ENCODE assay signal across 22 cellular contexts in genomic region chr1:147236959-147237791, GRCh38. TPM values are rescaled to one million over a fixed set of nuclear protein-coding genes. Genes with fewer than 3 reads are reported as not detected.
DNase-seq lines count a peak whose midpoint lies in the region; ATAC-seq, FAIRE-seq and TF ChIP-seq lines count a peak whose summit lies in the region.
"Had no signal": no experiment of that assay in that cellular context is flagged by ENCODE, and none has a peak within 500 bp of the region (broad histone marks: within the 10 kb centered on the region; RNA-seq: fewer than 3 reads in every experiment).

No MANE protein-coding gene starts in this region.

- H2BK15ac ChIP-seq in H1 (ENCODE audit: low read length) = peak overlapping the region; percentile 8; the same call in 1 of the 2 replicates

- H3K36me3 ChIP-seq in H1 (ENCODE audit: control insufficient read depth in 2 of 4, insufficient read depth in 4 of 4, low read length in 3 of 4) (no peaks in the 10 kb centered on the region), mucosa of stomach (ENCODE audit: control insufficient read depth, insufficient read depth, low read length) (no peaks in the 10 kb centered on the region)
- H3K36me3 ChIP-seq: heart left ventricle, thyroid gland had no signal

- H3K4me2 ChIP-seq in A549 = peak overlapping the region; percentile 67
- no peak overlapping the region for H3K4me2 ChIP-seq in H1 (ENCODE audit: insufficient read depth in 1 of 2, low read depth in 2 of 2, low read length in 2 of 2)
- H3K4me2 ChIP-seq: SK-N-SH had no signal

- H3K4ac ChIP-seq in H1 (replicated peaks; ENCODE audit: insufficient read length, low read depth, low read length) = peak overlapping the region; percentile 83

- H2BK12ac ChIP-seq in H1 (ENCODE audit: low read depth, low read length) = 0 out of 2 replicates have a peak overlapping the region, but pooled peaks have one; percentile 9

- H3K27me3 ChIP-seq in H1 (replicated peaks in 1 of 4; ENCODE audit: control insufficient read depth in 3 of 4, extremely low read depth in 1 of 4, insufficient read depth in 3 of 4, low read length in 3 of 4) (no peaks in the 10 kb centered on the region), mucosa of stomach (ENCODE audit: control insufficient read depth, insufficient read depth, low read length) (no peaks in the 10 kb centered on the region)
- H3K27me3 ChIP-seq: heart left ventricle, thyroid gland had no signal

- no peak for FAIRE-seq in A549 (lab: Jason Lieb, UNC)
- FAIRE-seq in H1 (lab: Jason Lieb, UNC) = no peak

- H2AK5ac ChIP-seq in H1 (ENCODE audit: low read depth, low read length) = no peak overlapping the region

- no peak overlapping the region for H4K8ac ChIP-seq in H1 (ENCODE audit: extremely low read depth, insufficient read depth, low read length)

- no peak for TF ChIP-seq CTCF in A549 (IDR thresholded peaks at IDR 0.05)
- no peak for TF ChIP-seq CTCF in H1 (IDR thresholded peaks at IDR 0.05; ENCODE audit: control extremely low read depth in 1 of 3, insufficient read depth in 1 of 3, low read depth in 1 of 3, low read length in 3 of 3)

- H3K23me2 ChIP-seq in H1 (ENCODE audit: low read depth, low read length) = no peaks in the 10 kb centered on the region; the same call in 1 of the 2 replicates

- peak overlapping the region; percentile 58 to 67 for H3K27ac ChIP-seq in A549
- H3K27ac ChIP-seq in H1 (ENCODE audit: low read depth, low read length) = no peak overlapping the region
- H3K27ac ChIP-seq: heart left ventricle, thyroid gland had no signal

- H3K18ac ChIP-seq in H1 (ENCODE audit: extremely low read depth, low read length) = no peak overlapping the region

- H3K56ac ChIP-seq in H1 (replicated peaks; ENCODE audit: insufficient read length, low read depth, low read length) = no peak overlapping the region

- H4K91ac ChIP-seq in H1 (replicated peaks; ENCODE audit: insufficient read length, low read length) = no peak overlapping the region

- POLR2A ChIA-PET in A549 (lab: Yijun Ruan, JAX) = interaction anchor here (1.0 kb wide), 1 partner anchor 153 kb away, joined by 4 read pairs; no protein-coding TSS in a partner anchor
- POLR2A ChIA-PET in H1 (lab: Charles Lee; ENCODE audit: partially characterized antibody) = interaction anchor here (1.3 to 3.4 kb wide), 2 partner anchors 20 to 152 kb away, joined by 3 to 19 read pairs; no protein-coding TSS in a partner anchor

- TF ChIP-seq POLR2A in A549 (IDR thresholded peaks at IDR 0.05; ENCODE audit: low read length) (no peak), H1 (IDR thresholded peaks at IDR 0.05; ENCODE audit: control extremely low read depth in 1 of 2, low read depth in 2 of 2, low read length in 2 of 2) (no peak)

- CTCF ChIA-PET in A549 (lab: Yijun Ruan, JAX) (interaction anchor here (0.6 to 2.6 kb wide), 4 partner anchors 12 to 70 kb away, joined by 3 to 12 read pairs (median 6); partner anchors contain the start of genes FMO5 and PRKAB2), H1 (lab: Charles Lee; ENCODE audit: partially characterized antibody) (interaction anchor here (0.8 to 1.0 kb wide), 3 partner anchors 14 to 49 kb away, joined by 3 read pairs; no protein-coding TSS in a partner anchor)

- peaks cover 41% of the 10 kb centered on the region for H3K4me1 ChIP-seq in A549
- peaks cover 0 to 10% (median 2%) of the 10 kb centered on the region in 4 experiments; a peak in 2 of 7 replicates for H3K4me1 ChIP-seq in H1 (replicated peaks in 1 of 4; ENCODE audit: control insufficient read depth in 3 of 4, insufficient read depth in 4 of 4, low read length in 3 of 4)
- peaks cover 62% of the 10 kb centered on the region for H3K4me1 ChIP-seq in mucosa of stomach (ENCODE audit: control insufficient read depth, insufficient read depth, low read length)

- H3K4me3 ChIP-seq in A549 = no peak overlapping the region
- no peak overlapping the region for H3K4me3 ChIP-seq in H1 (ENCODE audit: extremely low read depth in 1 of 4, insufficient read depth in 2 of 4, low read depth in 3 of 4, low read length in 4 of 4)
- H3K4me3 ChIP-seq in mucosa of stomach (ENCODE audit: low read length) = peak overlapping the region; percentile 7
- H3K4me3 ChIP-seq: heart left ventricle, thyroid gland had no signal

- H4K5ac ChIP-seq in H1 (ENCODE audit: insufficient read length, low read depth, low read length) = no peak overlapping the region

- 23% methylated on average over 3 of the region's 3 CpGs for WGBS in A549 (ENCODE audit: missing lambda C conversion rate)
- 86% methylated on average over 3 of the region's 3 CpGs; no CpG with 5 or more reads in 1 of the 2 experiments for WGBS in H1 (ENCODE audit: extremely low coverage in 1 of 2, insufficient coverage in 1 of 2, insufficient read length in 1 of 2, insufficient replicate concordance in 2 of 2, low coverage in 1 of 2, low lambda C conversion rate in 2 of 2, missing lambda C conversion rate in 1 of 2), 2 experiments

- no peak overlapping the region for H2BK120ac ChIP-seq in H1 (replicated peaks; ENCODE audit: low read depth, low read length)

- no peak for DNase-seq in A549 (ENCODE audit: low read depth in 1 of 2, low spot score in 1 of 2)
- DNase-seq in NCI-H510A (lab: John Stamatoyannopoulos, UW) = peak; percentile 19
- no peak for DNase-seq in H1 (ENCODE audit: low read depth in 1 of 2, low spot score in 2 of 2)
- DNase-seq in stimulated activated CD4-positive, alpha-beta T cell treated with anti-CD3 and anti-CD28 coated beads, Interleukin-4, amount 100 ng/mL, for 1 hour = no peak
- no peak for DNase-seq in NCI-H2227 treated with DMSO at 0.1 percent for 48 hours (lab: John Stamatoyannopoulos, UW)
- DNase-seq: activated T-cell treated with anti-CD3 and anti-CD28 coated beads for 4 hours; amygdala; C1 segment of cervical spinal cord; DMS79; effector CD8-positive, alpha-beta T cell; GOT3; heart left ventricle; mesendoderm; NCI-H2081; NCI-H526 treated with DMSO at 0.1 percent for 48 hours; OCI-M1; SK-N-SH; thyroid gland had no signal

- H2BK5ac ChIP-seq in H1 (ENCODE audit: low read depth, low read length) = no peak overlapping the region

- TF ChIP-seq RAD21 in A549 (conservative IDR thresholded peaks at IDR 0.05 in 1 of 2, IDR thresholded peaks at IDR 0.05 in 1 of 2) (no peak), H1 (IDR thresholded peaks at IDR 0.05 in 1 of 2, conservative IDR thresholded peaks at IDR 0.05 in 1 of 2; ENCODE audit: low read depth in 2 of 2, low read length in 2 of 2) (no peak)

- H3K9ac ChIP-seq in H1 (replicated peaks in 1 of 4; ENCODE audit: extremely low read depth in 1 of 4, low read depth in 3 of 4, low read length in 3 of 4) = no peak overlapping the region
- H3K9ac ChIP-seq in mucosa of stomach (ENCODE audit: low read length) = peak overlapping the region; percentile 47
- H3K9ac ChIP-seq: SK-N-SH had no signal

- no peaks in the 10 kb centered on the region for H3K79me1 ChIP-seq in H1 (ENCODE audit: low read depth, low read length)

- no peak overlapping the region for H3K23ac ChIP-seq in H1 (ENCODE audit: insufficient read length)

- TF ChIP-seq EP300 in A549 (IDR thresholded peaks at IDR 0.05) (no peak), H1 (IDR thresholded peaks at IDR 0.05; ENCODE audit: borderline replicate concordance in 1 of 2, low read depth in 2 of 2, low read length in 2 of 2) (no peak)

- ATAC-seq in A549 (peak; percentile 54 to 64; a peak in 5 of 6 replicates), GM18909 (IDR thresholded peaks at IDR 0.05; ENCODE audit: poor library complexity, unreplicated experiment) (no peak), GM19023 (IDR thresholded peaks at IDR 0.05; ENCODE audit: unreplicated experiment) (no peak)
- ATAC-seq: heart left ventricle; stimulated activated memory B cell treated with anti-CD40 and anti-IgM and Interleukin-4, amounts not matched to agents 10 μg/mL and 1 μg/mL and 100 μg/mL, for 72 hours had no signal

- H3K9me3 ChIP-seq in A549 (no peaks in the 10 kb centered on the region), H1 (ENCODE audit: insufficient read depth in 2 of 2, low read depth in 1 of 2, low read length in 1 of 2) (peaks cover 10 to 27% of the 10 kb centered on the region in 2 experiments), mucosa of stomach (ENCODE audit: control insufficient read depth, low read length) (no peaks in the 10 kb centered on the region)
- H3K9me3 ChIP-seq: heart left ventricle, SK-N-SH, thyroid gland had no signal

- H3K79me2 ChIP-seq in H1 (ENCODE audit: control insufficient read depth in 1 of 2, insufficient read depth in 2 of 2, low read length in 2 of 2) = no peaks in the 10 kb centered on the region

- H4K20me1 ChIP-seq in H1 (replicated peaks in 1 of 2; ENCODE audit: control insufficient read depth in 1 of 2, insufficient read depth in 2 of 2, low read length in 2 of 2) = no peaks in the 10 kb centered on the region

- no peak overlapping the region for H2AFZ ChIP-seq in H1 (ENCODE audit: low read length)

- no peak overlapping the region for H2BK20ac ChIP-seq in H1 (ENCODE audit: low read length)

- H3K14ac ChIP-seq in H1 (ENCODE audit: insufficient read length) = no peak overlapping the region

RNA-seq across cellular contexts. Expression of gene CHD1L, which starts 5.3 kb away (rescaled TPM):
- polyA plus RNA-seq in A549 (2011; rRNA removed) (48.4 and 61.2 TPM in 2 replicates), A549 (2017; fragmentation: RNase III; extraction: RNeasy Plus Mini Kit Qiagen cat#74134 plus additional on column Dnase treatment) (36.7 to 40.1 TPM (median 37.0 TPM) in 3 replicates), H1 (2011; rRNA removed) (12.4 and 20.2 TPM in 2 replicates)
- polyA plus RNA-seq in A549 (2012; cell fraction: cytosol; rRNA removed) = 19.9 and 21.4 TPM in 2 replicates
- polyA plus RNA-seq in A549 (2012; cell fraction: nucleus; rRNA removed) = 14.8 and 22.2 TPM in 2 replicates
- polyA minus RNA-seq in A549 (2011; rRNA and poly(A)+ RNA removed) = 19.7 and 20.6 TPM in 2 replicates
- total RNA-seq in H1 (2021; fragmentation: NEBNext Ultra II Directional; extraction: Animal tissue kit (Norgen Biotek cat#: 25700)) = 49.9 and 51.2 TPM in 2 replicates
- 29.8 TPM for polyA plus RNA-seq in H1 (2011; cell fraction: cytosol; rRNA removed)
- 17.5 TPM for polyA plus RNA-seq in H1 (2011; cell fraction: nucleus; rRNA removed)
- polyA plus RNA-seq in H1 (2012, experiment 1 of 2) = 33.4 to 39.8 TPM (median 35.2 TPM) in 4 replicates
- polyA plus RNA-seq in H1 (2012, experiment 2 of 2) = 7.6 TPM
- 34.2 TPM for polyA plus RNA-seq in H1 (2013, experiment 1 of 2)
- polyA plus RNA-seq in H1 (2013, experiment 2 of 2) = 34.1 TPM
- 23.2 and 26.2 TPM in 2 replicates for polyA minus RNA-seq in H1 (2011; rRNA and poly(A)+ RNA removed)
- polyA minus RNA-seq in H1 (2011; cell fraction: cytosol; rRNA and poly(A)+ RNA removed) = 20.2 TPM
- 25.1 TPM for polyA minus RNA-seq in H1 (2011; cell fraction: nucleus; rRNA and poly(A)+ RNA removed)

RNA-seq across cellular contexts. Expression of gene FMO5, which starts 12.0 kb away (rescaled TPM):
- polyA plus RNA-seq in A549 (2011; rRNA removed) = 3.4 and 3.8 TPM in 2 replicates
- polyA plus RNA-seq in A549 (2012; cell fraction: cytosol; rRNA removed) = 0.08 TPM in 2 replicates
- polyA plus RNA-seq in A549 (2012; cell fraction: nucleus; rRNA removed) = 0.10 and 0.13 TPM in 2 replicates
- 0.25 to 0.50 TPM (median 0.37 TPM) in 3 replicates for polyA plus RNA-seq in A549 (2017; fragmentation: RNase III; extraction: RNeasy Plus Mini Kit Qiagen cat#74134 plus additional on column Dnase treatment)
- polyA minus RNA-seq in A549 (2011; rRNA and poly(A)+ RNA removed) = 1.1 TPM in 2 replicates
- total RNA-seq in H1 (2021; fragmentation: NEBNext Ultra II Directional; extraction: Animal tissue kit (Norgen Biotek cat#: 25700)) = 0.34 TPM in 2 replicates
- polyA plus RNA-seq in H1 (2011; rRNA removed) = 0.16 and 0.27 TPM in 2 replicates
- polyA plus RNA-seq in H1 (2011; cell fraction: cytosol; rRNA removed) = 0.23 TPM
- 0.16 TPM for polyA plus RNA-seq in H1 (2011; cell fraction: nucleus; rRNA removed)
- polyA plus RNA-seq in H1 (2012, experiment 1 of 2) = 0.48 to 0.80 TPM (median 0.63 TPM) in 4 replicates
- not detected for polyA plus RNA-seq in H1 (2012, experiment 2 of 2)
- polyA plus RNA-seq in H1 (2013, experiment 1 of 2) = 0.47 TPM
- 0.61 TPM for polyA plus RNA-seq in H1 (2013, experiment 2 of 2)
- polyA minus RNA-seq in H1 (2011; rRNA and poly(A)+ RNA removed) = 0.10 and 0.25 TPM in 2 replicates
- polyA minus RNA-seq in H1 (2011; cell fraction: cytosol; rRNA and poly(A)+ RNA removed) = not detected
- polyA minus RNA-seq in H1 (2011; cell fraction: nucleus; rRNA and poly(A)+ RNA removed) = 0.70 TPM

Comparison
In these comparisons a context has a peak if more than half of its experiments do, and no peak if none do; other contexts are left out.
1. ATAC-seq: peak in A549 (2 of 2); none in GM18909 (single experiment) and GM19023 (single experiment).